ENCODE assay signal across 33 cellular contexts in genomic region chr1:238233966-238234365, GRCh38.
"Had no signal": no experiment of that assay in that cellular context is flagged by ENCODE, and none has a peak within 500 bp of the region (broad histone marks: within the 10 kb centered on the region; RNA-seq: fewer than 3 reads in every experiment).

No MANE protein-coding gene starts in this region.

- H3K4me1 Mint-ChIP-seq: activated CD4-positive, alpha-beta T cell treated with anti-CD3 and anti-CD28 coated beads for 36 hours; activated CD4-positive, alpha-beta T cell treated with anti-CD3 and anti-CD28 coated beads, Interleukin-2, amount 10 ng/mL, durations not matched to agents 7 days and 5 days; activated CD8-positive, alpha-beta memory T cell treated with anti-CD3 and anti-CD28 coated beads, Interleukin-2, amount 10 ng/mL, durations not matched to agents 7 days and 5 days; activated naive CD8-positive, alpha-beta T cell treated with anti-CD3 and anti-CD28 coated beads for 36 hours; activated T-helper 17 cell treated with anti-CD3 and anti-CD28 coated beads, Interleukin-2, amount 50 U/mL, for 72 hours had no signal

- H3K4me3 ChIP-seq: PC-9 had no signal

- H2AFZ ChIP-seq: PC-9 had no signal

- H3K4me2 ChIP-seq: KMS-11, PC-9 had no signal

- H3K9me3 Mint-ChIP-seq: activated CD4-positive, alpha-beta T cell treated with anti-CD3 and anti-CD28 coated beads, Interleukin-2, amount 10 ng/mL, durations not matched to agents 7 days and 5 days had no signal

- ATAC-seq: activated CD4-positive, alpha-beta T cell treated with anti-CD3 and anti-CD28 coated beads for 36 hours; activated CD4-positive, CD25-positive, alpha-beta regulatory T cell treated with anti-CD3 and anti-CD28 coated beads, Interleukin-2, amount 50 U/mL, for 24 hours; activated CD8-positive, alpha-beta memory T cell treated with anti-CD3 and anti-CD28 coated beads, Interleukin-2, amount 10 ng/mL, durations not matched to agents 7 days and 5 days; activated T-helper 17 cell treated with anti-CD3 and anti-CD28 coated beads, Interleukin-2, amount 50 U/mL, for 72 hours had no signal

- DNase-seq: activated CD4-positive, alpha-beta T cell treated with anti-CD3 and anti-CD28 coated beads for 36 hours; activated CD4-positive, alpha-beta T cell treated with anti-CD3 and anti-CD28 coated beads, Interleukin-2, amount 10 ng/mL, durations not matched to agents 7 days and 5 days; activated CD4-positive, alpha-beta T cell treated with anti-CD3 and anti-CD28 coated beads, Interleukin-2, amount 50 U/mL, for 48 hours; activated CD8-positive, alpha-beta memory T cell treated with anti-CD3 and anti-CD28 coated beads, Interleukin-2, amount 10 ng/mL, durations not matched to agents 7 days and 5 days; activated CD8-positive, alpha-beta memory T cell treated with anti-CD3 and anti-CD28 coated beads, Interleukin-2, amount 50 U/mL, for 48 hours; activated effector memory CD4-positive, alpha-beta T cell treated with anti-CD3 and anti-CD28 coated beads, Interleukin-2, amount 50 U/mL, for 16 hours; activated naive CD4-positive, alpha-beta T cell; activated naive CD4-positive, alpha-beta T cell treated with anti-CD3 and anti-CD28 coated beads, Interleukin-2, amount 50 U/mL, for 16 hours; activated naive CD8-positive, alpha-beta T cell treated with anti-CD3 and anti-CD28 coated beads for 36 hours; activated T-cell treated with anti-CD3 and anti-CD28 coated beads, Interleukin-2, amount 50 U/mL, for 48 hours; amniotic stem cell; aorta; brain microvascular endothelial cell; central memory CD4-positive, alpha-beta T cell; NCI-H1092 treated with DMSO at 0.1 percent for 48 hours; NCI-H1417; NCI-H146; NCI-H187; NCI-H2029 treated with DMSO at 0.1 percent for 48 hours; NCI-H2107; NCI-H2171; NCI-H510A; NCI-H526; NCI-H774; PC-9; Right ventricle myocardium superior; T1000 had no signal

- H3K36me3 Mint-ChIP-seq: activated CD8-positive, alpha-beta memory T cell treated with anti-CD3 and anti-CD28 coated beads, Interleukin-2, amount 10 ng/mL, durations not matched to agents 7 days and 5 days; activated naive CD8-positive, alpha-beta T cell treated with anti-CD3 and anti-CD28 coated beads for 36 hours had no signal

- H3K27me3 ChIP-seq: brain microvascular endothelial cell had no signal

- H3K36me3 ChIP-seq: brain microvascular endothelial cell had no signal

- H3K4me3 Mint-ChIP-seq: activated CD4-positive, alpha-beta T cell treated with anti-CD3 and anti-CD28 coated beads for 36 hours; activated CD4-positive, alpha-beta T cell treated with anti-CD3 and anti-CD28 coated beads, Interleukin-2, amount 10 ng/mL, durations not matched to agents 7 days and 5 days; activated CD8-positive, alpha-beta memory T cell treated with anti-CD3 and anti-CD28 coated beads, Interleukin-2, amount 10 ng/mL, durations not matched to agents 7 days and 5 days; activated naive CD8-positive, alpha-beta T cell treated with anti-CD3 and anti-CD28 coated beads for 36 hours; activated T-helper 17 cell treated with anti-CD3 and anti-CD28 coated beads, Interleukin-2, amount 50 U/mL, for 72 hours had no signal

- H3K27ac ChIP-seq: brain microvascular endothelial cell, KMS-11, PC-9, RWPE1 had no signal

- H3K27me3 Mint-ChIP-seq: activated CD4-positive, alpha-beta T cell treated with anti-CD3 and anti-CD28 coated beads for 36 hours; activated CD4-positive, alpha-beta T cell treated with anti-CD3 and anti-CD28 coated beads, Interleukin-2, amount 10 ng/mL, durations not matched to agents 7 days and 5 days; activated CD8-positive, alpha-beta memory T cell treated with anti-CD3 and anti-CD28 coated beads, Interleukin-2, amount 10 ng/mL, durations not matched to agents 7 days and 5 days; activated naive CD8-positive, alpha-beta T cell treated with anti-CD3 and anti-CD28 coated beads for 36 hours; activated T-helper 17 cell treated with anti-CD3 and anti-CD28 coated beads, Interleukin-2, amount 50 U/mL, for 72 hours had no signal

- FAIRE-seq: colon, RCC 7860 had no signal

- H3K27ac Mint-ChIP-seq: activated CD4-positive, alpha-beta T cell treated with anti-CD3 and anti-CD28 coated beads for 36 hours; activated CD4-positive, alpha-beta T cell treated with anti-CD3 and anti-CD28 coated beads, Interleukin-2, amount 10 ng/mL, durations not matched to agents 7 days and 5 days; activated CD8-positive, alpha-beta memory T cell treated with anti-CD3 and anti-CD28 coated beads, Interleukin-2, amount 10 ng/mL, durations not matched to agents 7 days and 5 days; activated naive CD8-positive, alpha-beta T cell treated with anti-CD3 and anti-CD28 coated beads for 36 hours; activated T-helper 17 cell treated with anti-CD3 and anti-CD28 coated beads, Interleukin-2, amount 50 U/mL, for 72 hours had no signal

- H3K9ac ChIP-seq: KMS-11 had no signal
